ENCODE assay signal across 8 cellular contexts in genomic region chr11:44899959-44900358, GRCh38. TPM values are rescaled to one million over a fixed set of nuclear protein-coding genes. Genes with fewer than 3 reads are reported as not detected.
A peak's percentile ranks its signal among the peaks of the same experiment; 100 is the strongest.
DNase-seq lines count a peak whose midpoint lies in the region; ATAC-seq lines count a peak whose summit lies in the region.

No MANE protein-coding gene starts in this region.

- peak; percentile 44 for DNase-seq in Caki2 (ENCODE audit: low read depth)
- DNase-seq in HT-29 (ENCODE audit: low spot score): peak; percentile 75
- no peak for DNase-seq in activated CD8-positive, alpha-beta memory T cell treated with anti-CD3 and anti-CD28 coated beads, Interleukin-2, amount 10 ng/mL, durations not matched to agents 7 days and 5 days
- DNase-seq in iPS DF 19.7 (ENCODE audit: low read depth, low spot score): peak; percentile 78
- no peak for DNase-seq in HK-2 (ENCODE audit: unreplicated experiment)
- DNase-seq in DMS153 (lab: John Stamatoyannopoulos, UW): no peak

- ATAC-seq in activated CD8-positive, alpha-beta memory T cell treated with anti-CD3 and anti-CD28 coated beads, Interleukin-2, amount 10 ng/mL, durations not matched to agents 7 days and 5 days: peak; percentile 47
- ATAC-seq in HG03135 (IDR thresholded peaks at IDR 0.05; ENCODE audit: unreplicated experiment): no peak
- ATAC-seq in HG03565 (IDR thresholded peaks at IDR 0.05; ENCODE audit: unreplicated experiment): no peak

- H3K9me3 Mint-ChIP-seq in activated CD8-positive, alpha-beta memory T cell treated with anti-CD3 and anti-CD28 coated beads, Interleukin-2, amount 10 ng/mL, durations not matched to agents 7 days and 5 days (ENCODE audit: low read depth): no peaks in the 10 kb centered on the region

- no peak overlapping the region for H3K27ac Mint-ChIP-seq in activated CD8-positive, alpha-beta memory T cell treated with anti-CD3 and anti-CD28 coated beads, Interleukin-2, amount 10 ng/mL, durations not matched to agents 7 days and 5 days

- H3K4me3 Mint-ChIP-seq in activated CD8-positive, alpha-beta memory T cell treated with anti-CD3 and anti-CD28 coated beads, Interleukin-2, amount 10 ng/mL, durations not matched to agents 7 days and 5 days: no peak overlapping the region

- CTCF ChIA-PET in activated CD8-positive, alpha-beta memory T cell treated with anti-CD3 and anti-CD28 coated beads, Interleukin-2, amount 10 ng/mL, durations not matched to agents 7 days and 5 days (lab: Charles Lee): interaction anchor here (1.4 to 2.3 kb wide), 2 partner anchors 11 to 29 kb away, joined by 3 to 15 read pairs; no protein-coding TSS in a partner anchor

- H3K36me3 Mint-ChIP-seq in activated CD8-positive, alpha-beta memory T cell treated with anti-CD3 and anti-CD28 coated beads, Interleukin-2, amount 10 ng/mL, durations not matched to agents 7 days and 5 days: no peaks in the 10 kb centered on the region

- in situ Hi-C loops in Caki2 (cut with HindIII; ENCODE audit: low pct_unique_long_range_greater_than_20kb, low sequenced_read_pairs): no loop called here

- no peaks in the 10 kb centered on the region for H3K4me1 Mint-ChIP-seq in activated CD8-positive, alpha-beta memory T cell treated with anti-CD3 and anti-CD28 coated beads, Interleukin-2, amount 10 ng/mL, durations not matched to agents 7 days and 5 days

- peaks cover 5% of the 10 kb centered on the region for H3K27me3 Mint-ChIP-seq in activated CD8-positive, alpha-beta memory T cell treated with anti-CD3 and anti-CD28 coated beads, Interleukin-2, amount 10 ng/mL, durations not matched to agents 7 days and 5 days

RNA-seq across cellular contexts. Expression of gene TP53I11, which starts 50.7 kb away (rescaled TPM):
- 0.06 and 0.81 TPM in 2 replicates for total RNA-seq in Caki2 (2014; rRNA removed; shearing (Covaris generic); ENCODE audit: low replicate concordance)
- 65.5 and 72.6 TPM in 2 replicates for total RNA-seq in HT-29 (2014; rRNA removed; shearing (Covaris generic))
- 1 to 10 TPM; 2.2 to 3.7 TPM for total RNA-seq in activated CD8-positive, alpha-beta memory T cell treated with anti-CD3 and anti-CD28 coated beads, Interleukin-2, amount 10 ng/mL, durations not matched to agents 7 days and 5 days

Comparison
In these comparisons a context has a peak if more than half of its experiments do, and no peak if none do; other contexts are left out.
1. DNase-seq: peak in Caki2 (single experiment), HT-29 (single experiment) and iPS DF 19.7 (single experiment); none in activated CD8-positive, alpha-beta memory T cell treated with anti-CD3 and anti-CD28 coated beads, Interleukin-2, amount 10 ng/mL, durations not matched to agents 7 days and 5 days (single experiment), HK-2 (single experiment) and DMS153 (single experiment).
2. RNA of gene TP53I11, which starts 50.7 kb away (total RNA-seq): 65.5 to 72.6 TPM in HT-29; 2.2 to 3.7 TPM in activated CD8-positive, alpha-beta memory T cell treated with anti-CD3 and anti-CD28 coated beads, Interleukin-2, amount 10 ng/mL, durations not matched to agents 7 days and 5 days and 0.06 to 0.81 TPM in Caki2; every median in the first group is over 10 times any median in the second.